In the genomic region with DNA sequence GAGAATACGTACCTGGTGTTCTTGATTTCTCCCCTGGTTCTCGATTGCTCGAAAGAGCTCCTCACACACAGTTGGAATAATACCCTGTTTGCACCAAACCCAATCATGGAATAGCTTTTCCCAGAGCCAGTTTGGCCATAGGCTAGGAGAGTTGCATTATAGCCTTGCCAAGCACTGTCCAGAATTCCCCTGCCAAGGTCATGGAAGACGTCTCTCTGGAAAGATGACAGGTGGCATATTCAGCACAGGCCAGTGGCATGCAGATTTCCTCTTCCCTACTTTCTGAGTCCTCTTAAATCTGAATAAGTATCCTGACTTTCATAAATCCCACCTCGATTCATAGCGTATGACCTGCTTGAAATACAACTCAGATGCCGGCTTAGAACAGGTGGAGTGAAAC, we compare ENCODE assay signal across 21 cellular contexts.
"Had no signal": no experiment of that assay in that cellular context is flagged by ENCODE, and none has a peak within 500 bp of the region (broad histone marks: within the 10 kb centered on the region; RNA-seq: fewer than 3 reads in every experiment).

No MANE protein-coding gene starts in this region.

- H3K27me3 ChIP-seq: body of pancreas had no signal

- H3K36me3 Mint-ChIP-seq: activated naive CD4-positive, alpha-beta T cell treated with anti-CD3 and anti-CD28 coated beads, Interleukin-2, amount 50 U/mL, for 24 hours had no signal

- H3K4me3 ChIP-seq: body of pancreas had no signal

- H3K4me1 ChIP-seq: body of pancreas had no signal

- DNase-seq: activated CD4-positive, alpha-beta T cell treated with anti-CD3 and anti-CD28 coated beads for 48 hours; activated CD4-positive, alpha-beta T cell treated with anti-CD3 and anti-CD28 coated beads, Interleukin-2, amount 50 U/mL, for 4 hours; activated CD4-positive, CD25-positive, alpha-beta regulatory T cell treated with anti-CD3 and anti-CD28 coated beads, Interleukin-2, amount 50 U/mL, for 72 hours; activated CD8-positive, alpha-beta memory T cell treated with anti-CD3 and anti-CD28 coated beads, Interleukin-2, amount 50 U/mL, for 48 hours; activated effector memory CD4-positive, alpha-beta T cell treated with Interleukin-2 at 50 U/mL for 16 hours; activated naive CD4-positive, alpha-beta T cell; activated T-cell treated with anti-CD3 and anti-CD28 coated beads, Interleukin-2, amount 50 U/mL, for 1 hour; aorta; body of pancreas; MM.1S; NCI-H1105 treated with DMSO at 0.1 percent for 48 hours; NCI-H1436 treated with DMSO at 0.1 percent for 48 hours; NCI-H187; NCI-H2081; NCI-H446; NCI-H524; SIG-M5; T-helper 17 cell; T-helper 9 cell had no signal

- H3K4me3 Mint-ChIP-seq: activated naive CD4-positive, alpha-beta T cell treated with anti-CD3 and anti-CD28 coated beads, Interleukin-2, amount 50 U/mL, for 24 hours; WTC11 had no signal

- H3K27ac Mint-ChIP-seq: activated naive CD4-positive, alpha-beta T cell treated with anti-CD3 and anti-CD28 coated beads, Interleukin-2, amount 50 U/mL, for 24 hours; T-helper 17 cell; WTC11 had no signal

- H3K27ac ChIP-seq: body of pancreas had no signal

- H3K27me3 Mint-ChIP-seq: T-helper 17 cell had no signal

- H3K4me1 Mint-ChIP-seq: activated naive CD4-positive, alpha-beta T cell treated with anti-CD3 and anti-CD28 coated beads, Interleukin-2, amount 50 U/mL, for 24 hours; WTC11 had no signal

- ATAC-seq: body of pancreas, WTC11 had no signal

- H3K9me3 ChIP-seq: body of pancreas had no signal
